1 cellular context compared by ENCODE assay signal in genomic region chr17:67655478-67656148, GRCh38.
TF ChIP-seq lines count a peak whose summit lies in the region.

No MANE protein-coding gene starts in this region.

TF ChIP-seq in H1, 55 proteins besides CTCF, POLR2A, EP300 and RAD21 (continued from another document):
- TF ChIP-seq, protein P1, sequence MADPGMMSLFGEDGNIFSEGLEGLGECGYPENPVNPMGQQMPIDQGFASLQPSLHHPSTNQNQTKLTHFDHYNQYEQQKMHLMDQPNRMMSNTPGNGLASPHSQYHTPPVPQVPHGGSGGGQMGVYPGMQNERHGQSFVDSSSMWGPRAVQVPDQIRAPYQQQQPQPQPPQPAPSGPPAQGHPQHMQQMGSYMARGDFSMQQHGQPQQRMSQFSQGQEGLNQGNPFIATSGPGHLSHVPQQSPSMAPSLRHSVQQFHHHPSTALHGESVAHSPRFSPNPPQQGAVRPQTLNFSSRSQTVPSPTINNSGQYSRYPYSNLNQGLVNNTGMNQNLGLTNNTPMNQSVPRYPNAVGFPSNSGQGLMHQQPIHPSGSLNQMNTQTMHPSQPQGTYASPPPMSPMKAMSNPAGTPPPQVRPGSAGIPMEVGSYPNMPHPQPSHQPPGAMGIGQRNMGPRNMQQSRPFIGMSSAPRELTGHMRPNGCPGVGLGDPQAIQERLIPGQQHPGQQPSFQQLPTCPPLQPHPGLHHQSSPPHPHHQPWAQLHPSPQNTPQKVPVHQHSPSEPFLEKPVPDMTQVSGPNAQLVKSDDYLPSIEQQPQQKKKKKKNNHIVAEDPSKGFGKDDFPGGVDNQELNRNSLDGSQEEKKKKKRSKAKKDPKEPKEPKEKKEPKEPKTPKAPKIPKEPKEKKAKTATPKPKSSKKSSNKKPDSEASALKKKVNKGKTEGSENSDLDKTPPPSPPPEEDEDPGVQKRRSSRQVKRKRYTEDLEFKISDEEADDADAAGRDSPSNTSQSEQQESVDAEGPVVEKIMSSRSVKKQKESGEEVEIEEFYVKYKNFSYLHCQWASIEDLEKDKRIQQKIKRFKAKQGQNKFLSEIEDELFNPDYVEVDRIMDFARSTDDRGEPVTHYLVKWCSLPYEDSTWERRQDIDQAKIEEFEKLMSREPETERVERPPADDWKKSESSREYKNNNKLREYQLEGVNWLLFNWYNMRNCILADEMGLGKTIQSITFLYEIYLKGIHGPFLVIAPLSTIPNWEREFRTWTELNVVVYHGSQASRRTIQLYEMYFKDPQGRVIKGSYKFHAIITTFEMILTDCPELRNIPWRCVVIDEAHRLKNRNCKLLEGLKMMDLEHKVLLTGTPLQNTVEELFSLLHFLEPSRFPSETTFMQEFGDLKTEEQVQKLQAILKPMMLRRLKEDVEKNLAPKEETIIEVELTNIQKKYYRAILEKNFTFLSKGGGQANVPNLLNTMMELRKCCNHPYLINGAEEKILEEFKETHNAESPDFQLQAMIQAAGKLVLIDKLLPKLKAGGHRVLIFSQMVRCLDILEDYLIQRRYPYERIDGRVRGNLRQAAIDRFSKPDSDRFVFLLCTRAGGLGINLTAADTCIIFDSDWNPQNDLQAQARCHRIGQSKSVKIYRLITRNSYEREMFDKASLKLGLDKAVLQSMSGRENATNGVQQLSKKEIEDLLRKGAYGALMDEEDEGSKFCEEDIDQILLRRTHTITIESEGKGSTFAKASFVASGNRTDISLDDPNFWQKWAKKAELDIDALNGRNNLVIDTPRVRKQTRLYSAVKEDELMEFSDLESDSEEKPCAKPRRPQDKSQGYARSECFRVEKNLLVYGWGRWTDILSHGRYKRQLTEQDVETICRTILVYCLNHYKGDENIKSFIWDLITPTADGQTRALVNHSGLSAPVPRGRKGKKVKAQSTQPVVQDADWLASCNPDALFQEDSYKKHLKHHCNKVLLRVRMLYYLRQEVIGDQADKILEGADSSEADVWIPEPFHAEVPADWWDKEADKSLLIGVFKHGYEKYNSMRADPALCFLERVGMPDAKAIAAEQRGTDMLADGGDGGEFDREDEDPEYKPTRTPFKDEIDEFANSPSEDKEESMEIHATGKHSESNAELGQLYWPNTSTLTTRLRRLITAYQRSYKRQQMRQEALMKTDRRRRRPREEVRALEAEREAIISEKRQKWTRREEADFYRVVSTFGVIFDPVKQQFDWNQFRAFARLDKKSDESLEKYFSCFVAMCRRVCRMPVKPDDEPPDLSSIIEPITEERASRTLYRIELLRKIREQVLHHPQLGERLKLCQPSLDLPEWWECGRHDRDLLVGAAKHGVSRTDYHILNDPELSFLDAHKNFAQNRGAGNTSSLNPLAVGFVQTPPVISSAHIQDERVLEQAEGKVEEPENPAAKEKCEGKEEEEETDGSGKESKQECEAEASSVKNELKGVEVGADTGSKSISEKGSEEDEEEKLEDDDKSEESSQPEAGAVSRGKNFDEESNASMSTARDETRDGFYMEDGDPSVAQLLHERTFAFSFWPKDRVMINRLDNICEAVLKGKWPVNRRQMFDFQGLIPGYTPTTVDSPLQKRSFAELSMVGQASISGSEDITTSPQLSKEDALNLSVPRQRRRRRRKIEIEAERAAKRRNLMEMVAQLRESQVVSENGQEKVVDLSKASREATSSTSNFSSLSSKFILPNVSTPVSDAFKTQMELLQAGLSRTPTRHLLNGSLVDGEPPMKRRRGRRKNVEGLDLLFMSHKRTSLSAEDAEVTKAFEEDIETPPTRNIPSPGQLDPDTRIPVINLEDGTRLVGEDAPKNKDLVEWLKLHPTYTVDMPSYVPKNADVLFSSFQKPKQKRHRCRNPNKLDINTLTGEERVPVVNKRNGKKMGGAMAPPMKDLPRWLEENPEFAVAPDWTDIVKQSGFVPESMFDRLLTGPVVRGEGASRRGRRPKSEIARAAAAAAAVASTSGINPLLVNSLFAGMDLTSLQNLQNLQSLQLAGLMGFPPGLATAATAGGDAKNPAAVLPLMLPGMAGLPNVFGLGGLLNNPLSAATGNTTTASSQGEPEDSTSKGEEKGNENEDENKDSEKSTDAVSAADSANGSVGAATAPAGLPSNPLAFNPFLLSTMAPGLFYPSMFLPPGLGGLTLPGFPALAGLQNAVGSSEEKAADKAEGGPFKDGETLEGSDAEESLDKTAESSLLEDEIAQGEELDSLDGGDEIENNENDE (IDR thresholded peaks at IDR 0.05; ENCODE audit: insufficient replicate concordance, low read length) = no peak
- TF ChIP-seq GABPA (IDR thresholded peaks at IDR 0.05; ENCODE audit: borderline replicate concordance, insufficient read depth, low read length) (no peak), EGR1 (IDR thresholded peaks at IDR 0.05; ENCODE audit: borderline replicate concordance, low read depth, low read length) (no peak), CEBPB (IDR thresholded peaks at IDR 0.05; ENCODE audit: low read depth, low read length) (no peak), CBX8 (IDR thresholded peaks at IDR 0.05; ENCODE audit: borderline replicate concordance, low read depth, low read length) (no peak), HDAC2 (IDR thresholded peaks at IDR 0.05; ENCODE audit: borderline replicate concordance in 1 of 2, low read depth in 2 of 2, low read length in 2 of 2) (no peak), RFX5 (IDR thresholded peaks at IDR 0.05; ENCODE audit: borderline replicate concordance, low read depth, low read length) (no peak), TBP (IDR thresholded peaks at IDR 0.05; ENCODE audit: low read depth, low read length) (no peak), PHF8 (conservative IDR thresholded peaks at IDR 0.05; ENCODE audit: low read depth, low read length) (no peak), POLR2AphosphoS5 (IDR thresholded peaks at IDR 0.05; ENCODE audit: low read depth, low read length) (no peak), NRF1 (IDR thresholded peaks at IDR 0.05; ENCODE audit: low read depth, low read length) (no peak), TEAD4 (IDR thresholded peaks at IDR 0.05; ENCODE audit: low read depth, low read length) (no peak), YY1 (IDR thresholded peaks at IDR 0.05; ENCODE audit: low read depth, low read length) (no peak), RNF2 (IDR thresholded peaks at IDR 0.05; ENCODE audit: borderline replicate concordance, low read depth, low read length, missing control alignments, poor library complexity, severe bottlenecking) (no peak)
